20 cellular contexts compared by ENCODE assay signal in genomic region chr5:153629496-153629895, GRCh38.
DNase-seq lines count a peak whose midpoint lies in the region; ATAC-seq and TF ChIP-seq lines count a peak whose summit lies in the region.
"Had no signal": no experiment of that assay in that cellular context is flagged by ENCODE, and none has a peak within 500 bp of the region (broad histone marks: within the 10 kb centered on the region; RNA-seq: fewer than 3 reads in every experiment).

No MANE protein-coding gene starts in this region.

- peak overlapping the region; percentile 89 for H3K27ac ChIP-seq in RWPE2 (ENCODE audit: poor library complexity, severe bottlenecking)
- peak overlapping the region; percentile 82 for H3K27ac ChIP-seq in epithelial cell of prostate
- H3K27ac ChIP-seq in trophoblast cell (ENCODE audit: low read depth, low read length) = peak overlapping the region; percentile 6
- H3K27ac ChIP-seq in gastroesophageal sphincter = no peak overlapping the region
- H3K27ac ChIP-seq: psoas muscle had no signal

- no peaks in the 10 kb centered on the region for H3K79me1 ChIP-seq in trophoblast cell (ENCODE audit: low read length)

- H3K4me1 ChIP-seq in RWPE2 (ENCODE audit: insufficient read depth, poor library complexity, severe bottlenecking) (peaks cover 23% of the 10 kb centered on the region), trophoblast cell (ENCODE audit: control insufficient read depth in 1 of 2, insufficient read depth in 2 of 2, low read length in 2 of 2) (peaks cover 0 to 2% of the 10 kb centered on the region in 2 experiments), gastroesophageal sphincter (no peaks in the 10 kb centered on the region)
- H3K4me1 ChIP-seq: HAP-1, psoas muscle had no signal

- no peak overlapping the region for H2AFZ ChIP-seq in trophoblast cell (ENCODE audit: insufficient read depth, low read length, poor library complexity)

- no peak for TF ChIP-seq POLR2A in gastroesophageal sphincter (IDR thresholded peaks at IDR 0.05)

- no peak overlapping the region for H2BK120ac ChIP-seq in trophoblast cell (ENCODE audit: insufficient read depth, low read length, poor library complexity)

- H2BK12ac ChIP-seq in trophoblast cell (ENCODE audit: low read length) = no peak overlapping the region

- H3K4me3 ChIP-seq in RWPE2 (ENCODE audit: severe bottlenecking) = no peak overlapping the region
- H3K4me3 ChIP-seq in trophoblast cell (ENCODE audit: low read depth, low read length) = no peak overlapping the region
- H3K4me3 ChIP-seq in gastroesophageal sphincter = no peak overlapping the region
- H3K4me3 ChIP-seq: HAP-1, psoas muscle, spleen had no signal

- H3K4ac ChIP-seq in trophoblast cell (ENCODE audit: low read depth, low read length) = no peak overlapping the region

- no peak overlapping the region for H3K23ac ChIP-seq in trophoblast cell (ENCODE audit: low read length)

- no peak for TF ChIP-seq EP300 in gastroesophageal sphincter (IDR thresholded peaks at IDR 0.05)

- TF ChIP-seq CTCF in RWPE2 (IDR thresholded peaks at IDR 0.05; ENCODE audit: poor library complexity, severe bottlenecking) (peak; percentile 50), gastroesophageal sphincter (IDR thresholded peaks at IDR 0.05) (no peak)

- H3K9ac ChIP-seq in trophoblast cell (ENCODE audit: low read length) = no peak overlapping the region

- H3K27me3 ChIP-seq in RWPE2 (ENCODE audit: insufficient read depth, poor library complexity, severe bottlenecking) = no peaks in the 10 kb centered on the region
- no peaks in the 10 kb centered on the region for H3K27me3 ChIP-seq in trophoblast cell (ENCODE audit: insufficient read depth, low read length)
- H3K27me3 ChIP-seq in gastroesophageal sphincter = no peaks in the 10 kb centered on the region

- no peak overlapping the region for H3K4me2 ChIP-seq in trophoblast cell (ENCODE audit: low read length)

- H3K9me3 ChIP-seq in RWPE2 (ENCODE audit: severe bottlenecking) (no peaks in the 10 kb centered on the region), trophoblast cell (ENCODE audit: insufficient read depth, low read depth, low read length) (no peaks in the 10 kb centered on the region), gastroesophageal sphincter (no peaks in the 10 kb centered on the region)
- H3K9me3 ChIP-seq: HAP-1, psoas muscle, spleen had no signal

- H2AK5ac ChIP-seq in trophoblast cell (ENCODE audit: low read length) = no peak overlapping the region

- no peak overlapping the region for H4K91ac ChIP-seq in trophoblast cell (ENCODE audit: low read depth, low read length)

- peak; percentile 5 for ATAC-seq in RWPE2 (ENCODE audit: low read depth)
- ATAC-seq in gastroesophageal sphincter = no peak
- ATAC-seq: natural killer cell treated with Interleukin-12 subunit alpha and Interleukin-12 subunit beta and Interleukin-15 and Interleukin-18, amount 100 ng/mL, for 72 hours; psoas muscle; T-cell had no signal

- no peak overlapping the region for H3K18ac ChIP-seq in trophoblast cell (ENCODE audit: low read length)

- H4K12ac ChIP-seq in trophoblast cell (ENCODE audit: low read depth, low read length) = no peak overlapping the region

- H3K36me3 ChIP-seq in RWPE2 (ENCODE audit: low read depth) (no peaks in the 10 kb centered on the region), trophoblast cell (ENCODE audit: control insufficient read depth in 1 of 2, insufficient read depth in 2 of 2, low read length in 2 of 2) (no peaks in the 10 kb centered on the region), gastroesophageal sphincter (no peaks in the 10 kb centered on the region)
- H3K36me3 ChIP-seq: HAP-1, spleen had no signal

- WGBS in trophoblast cell (ENCODE audit: extremely low coverage, insufficient coverage, insufficient read length) = no CpG with 5 or more reads among the region's 4 CpGs
- 73 to 77% methylated on average over 2 to 4 of the region's 4 CpGs for WGBS in gastroesophageal sphincter (ENCODE audit: low coverage in 1 of 2), 2 donors

- no peak overlapping the region for H4K8ac ChIP-seq in trophoblast cell (ENCODE audit: low read depth, low read length)

- DNase-seq in HCEC 1CT (peak; percentile 37), RWPE2 (ENCODE audit: low spot score) (no peak), epithelial cell of prostate (ENCODE audit: low read depth, low spot score) (no peak), trophoblast cell (no peak), NCI-H345 (lab: John Stamatoyannopoulos, UW) (no peak), activated gamma-delta T cell (lab: John Stamatoyannopoulos, UW) (no peak)
- no peak for DNase-seq in activated CD4-positive, alpha-beta T cell treated with anti-CD3 and anti-CD28 coated beads, Interleukin-2, amount 50 U/mL, for 4 hours
- DNase-seq: activated CD4-positive, alpha-beta T cell treated with anti-CD3 and anti-CD28 coated beads, Interleukin-2, amount 10 ng/mL, durations not matched to agents 7 days and 5 days; activated CD8-positive, alpha-beta memory T cell treated with anti-CD3 and anti-CD28 coated beads, Interleukin-2, amount 50 U/mL, for 4 hours; activated effector memory CD4-positive, alpha-beta T cell treated with anti-CD3 and anti-CD28 coated beads, Interleukin-2, amount 50 U/mL, for 16 hours; cerebellar nuclear complex; NCI-H1048; NCI-H1930; NCI-H510A treated with DMSO at 0.1 percent for 48 hours; psoas muscle; spleen; T-cell had no signal

- no peak overlapping the region for H3K14ac ChIP-seq in trophoblast cell (ENCODE audit: low read length)

- H2BK5ac ChIP-seq in trophoblast cell (ENCODE audit: low read depth, low read length, poor library complexity) = no peak overlapping the region

- H3K79me2 ChIP-seq in trophoblast cell (ENCODE audit: control insufficient read depth, insufficient read depth, low read length, poor library complexity) = no peaks in the 10 kb centered on the region

Comparison
In these comparisons a context has a peak if more than half of its experiments do, and no peak if none do; other contexts are left out.
1. H3K27ac ChIP-seq: peak in RWPE2 (single experiment), epithelial cell of prostate (single experiment) and trophoblast cell (single experiment); none in gastroesophageal sphincter (0 of 4).